ENCODE assay signal across 16 cellular contexts in genomic region chr4:6697096-6697495, GRCh38. TPM values are rescaled to one million over a fixed set of nuclear protein-coding genes. Genes with fewer than 3 reads are reported as not detected.
DNase-seq lines count a peak whose midpoint lies in the region; ATAC-seq and TF ChIP-seq lines count a peak whose summit lies in the region.
"Had no signal": no experiment of that assay in that cellular context is flagged by ENCODE, and none has a peak within 500 bp of the region (broad histone marks: within the 10 kb centered on the region; RNA-seq: fewer than 3 reads in every experiment).

No MANE protein-coding gene starts in this region.

- H3K4me3 ChIP-seq in right cardiac atrium (ENCODE audit: low read length), result no peak overlapping the region
- no peak overlapping the region for H3K4me3 ChIP-seq in stomach
- no peak overlapping the region for H3K4me3 ChIP-seq in Caco-2 (ENCODE audit: low read depth, low read length)
- H3K4me3 ChIP-seq: cardiac muscle cell, transverse colon had no signal

- H3K9me3 ChIP-seq in right cardiac atrium (ENCODE audit: control insufficient read depth, low read length) (no peaks in the 10 kb centered on the region), stomach (no peaks in the 10 kb centered on the region), Caco-2 (no peaks in the 10 kb centered on the region)
- H3K9me3 ChIP-seq: transverse colon had no signal

- peaks cover 5% of the 10 kb centered on the region for H3K36me3 Mint-ChIP-seq in activated naive CD4-positive, alpha-beta T cell treated with anti-CD3 and anti-CD28 coated beads for 36 hours (ENCODE audit: low read depth)
- H3K36me3 Mint-ChIP-seq in Caco-2 (ENCODE audit: insufficient read depth, unreplicated experiment), result peaks cover 26% of the 10 kb centered on the region

- H3K4me1 Mint-ChIP-seq in activated naive CD4-positive, alpha-beta T cell treated with anti-CD3 and anti-CD28 coated beads for 36 hours (ENCODE audit: low read depth), result peaks cover 77% of the 10 kb centered on the region
- peaks cover 42% of the 10 kb centered on the region for H3K4me1 Mint-ChIP-seq in Caco-2 (ENCODE audit: low read depth, unreplicated experiment)

- no peak for TF ChIP-seq POLR2A in stomach (IDR thresholded peaks at IDR 0.05)

- TF ChIP-seq EP300 in stomach (IDR thresholded peaks at IDR 0.05), result no peak

- POLR2A ChIA-PET in Caco-2 (lab: Charles Lee), result no interaction called here

- intact Hi-C loops in activated naive CD4-positive, alpha-beta T cell treated with anti-CD3 and anti-CD28 coated beads for 36 hours (cut with micrococcal nuclease), result loop anchor here (2.0 kb wide), 1 partner anchor 56 kb away; the partner anchor contains the start of gene MRFAP1
- intact Hi-C loops in right cardiac atrium (cut with DNase I), result no loop called here
- intact Hi-C loops in stomach (cut with DNase I; ENCODE audit: low total_unique reads), result no loop called here
- intact Hi-C loops in Caco-2 (cut with micrococcal nuclease; ENCODE audit: unreplicated experiment), result no loop called here

- H3K4me1 ChIP-seq in right cardiac atrium (ENCODE audit: control insufficient read depth, insufficient read depth, low read length) (peaks cover 12% of the 10 kb centered on the region), stomach (peaks cover 16 to 43% (median 35%) of the 10 kb centered on the region in 4 donors), Caco-2 (peaks cover 40% of the 10 kb centered on the region)

- no peak for DNase-seq in activated naive CD4-positive, alpha-beta T cell treated with anti-CD3 and anti-CD28 coated beads for 36 hours
- DNase-seq in activated naive CD4-positive, alpha-beta T cell treated with Interleukin-2 at 50 U/mL for 16 hours, result no peak
- DNase-seq in right cardiac atrium, result no peak
- no peak for DNase-seq in stomach
- DNase-seq in NCI-H1436 (lab: John Stamatoyannopoulos, UW), result no peak
- DNase-seq in retina, result no peak
- no peak for DNase-seq in Caco-2
- DNase-seq: activated T-cell treated with anti-CD3 and anti-CD28 coated beads, Interleukin-2, amount 50 U/mL, for 4 hours; DMS153; HFFc6; MM.1S; NCI-H2107; transverse colon had no signal

- BruUV-seq in Caco-2 (replicated peaks; lab: Mats Ljungman, UMichigan), result no TSS peak

- ATAC-seq in right cardiac atrium, result no peak

- WGBS in right cardiac atrium, result 96% methylated on average over 6 of the region's 6 CpGs
- 92 to 96% (median 96%) methylated on average over 6 of the region's 6 CpGs for WGBS in stomach, 5 donors

- no peaks in the 10 kb centered on the region for H3K27me3 ChIP-seq in right cardiac atrium (ENCODE audit: control insufficient read depth, insufficient read depth)
- H3K27me3 ChIP-seq in stomach, result no peaks in the 10 kb centered on the region
- H3K27me3 ChIP-seq in Caco-2 (replicated peaks; ENCODE audit: control insufficient read depth, insufficient read depth, low read length), result no peaks in the 10 kb centered on the region
- H3K27me3 ChIP-seq: cardiac muscle cell, transverse colon had no signal

- H3K27ac ChIP-seq in VCaP (peak overlapping the region; percentile 83), right cardiac atrium (ENCODE audit: low read length) (peak overlapping the region; percentile 74), stomach (peak overlapping the region; percentile 29 to 89 (median 79))
- H3K27ac ChIP-seq: cardiac muscle cell had no signal

- H3K27ac Mint-ChIP-seq in activated naive CD4-positive, alpha-beta T cell treated with anti-CD3 and anti-CD28 coated beads for 36 hours, result peak overlapping the region; percentile 96
- no peak overlapping the region for H3K27ac Mint-ChIP-seq in Caco-2 (ENCODE audit: unreplicated experiment)

- no peaks in the 10 kb centered on the region for H3K27me3 Mint-ChIP-seq in activated naive CD4-positive, alpha-beta T cell treated with anti-CD3 and anti-CD28 coated beads for 36 hours (ENCODE audit: low read depth)
- no peaks in the 10 kb centered on the region for H3K27me3 Mint-ChIP-seq in Caco-2 (ENCODE audit: insufficient read depth, unreplicated experiment)

- H3K4me3 Mint-ChIP-seq in activated naive CD4-positive, alpha-beta T cell treated with anti-CD3 and anti-CD28 coated beads for 36 hours, result no peak overlapping the region
- no peak overlapping the region for H3K4me3 Mint-ChIP-seq in Caco-2 (ENCODE audit: unreplicated experiment)

- TF ChIP-seq CTCF in VCaP (conservative IDR thresholded peaks at IDR 0.05), result no peak
- TF ChIP-seq CTCF in stomach (IDR thresholded peaks at IDR 0.05), result no peak
- TF ChIP-seq CTCF in Caco-2 (IDR thresholded peaks at IDR 0.05; ENCODE audit: insufficient read depth in 1 of 2, low read depth in 1 of 2, low read length in 1 of 2, severe bottlenecking in 1 of 2, unreplicated experiment in 1 of 2), result no peak

- H3K9me3 Mint-ChIP-seq in activated naive CD4-positive, alpha-beta T cell treated with anti-CD3 and anti-CD28 coated beads for 36 hours, result no peaks in the 10 kb centered on the region
- no peaks in the 10 kb centered on the region for H3K9me3 Mint-ChIP-seq in Caco-2 (ENCODE audit: unreplicated experiment)
- H3K9me3 Mint-ChIP-seq: activated T-cell treated with anti-CD3 and anti-CD28 coated beads, Interleukin-2, amount 50 U/mL, for 4 hours; HFFc6 had no signal

- CTCF ChIA-PET in activated naive CD4-positive, alpha-beta T cell treated with anti-CD3 and anti-CD28 coated beads for 36 hours (lab: Charles Lee), result interaction anchor here (3.7 to 4.1 kb wide), 2 partner anchors 7 to 22 kb away, joined by 12 to 25 read pairs; no protein-coding TSS in a partner anchor
- CTCF ChIA-PET in Caco-2 (lab: Charles Lee), result no interaction called here

- H3K36me3 ChIP-seq in stomach (peaks cover 0 to 20% (median 18%) of the 10 kb centered on the region in 4 donors), Caco-2 (ENCODE audit: control insufficient read depth, insufficient read depth, low read length) (no peaks in the 10 kb centered on the region)
- H3K36me3 ChIP-seq: cardiac muscle cell had no signal

RNA-seq across cellular contexts. Expression of gene S100P, which starts 3.4 kb away (rescaled TPM):
- total RNA-seq in activated naive CD4-positive, alpha-beta T cell treated with anti-CD3 and anti-CD28 coated beads for 36 hours, result 10 to 100 TPM in 1 of 2 experiments, 1 to 10 TPM in 1; 8.5 to 10.0 TPM
- total RNA-seq in right cardiac atrium, result 1 to 10 TPM in 1 of 4 donors, not detected in 3; 1.5 TPM
- 0.16 TPM for polyA plus RNA-seq in right cardiac atrium
- 100 to 1,000 TPM in 2 of 5 donors, 10 to 100 TPM in 1, 1 to 10 TPM in 1, not detected in 1; 3.1 to 237 (median 93.3) TPM for total RNA-seq in stomach
- 1,000 to 10,000 TPM in 1 of 3 donors, 100 to 1,000 TPM in 2; 142 to 2,173 (median 337) TPM for polyA plus RNA-seq in stomach
- 70.8 and 96.9 TPM in 2 replicates for total RNA-seq in Caco-2 (2022)
- total RNA-seq: cardiac muscle cell, endothelial cell of umbilical vein, HFFc6 had no signal
- polyA plus RNA-seq: cardiac muscle cell, endothelial cell of umbilical vein had no signal

RNA-seq across cellular contexts. Expression of gene MRFAP1L1, which starts 12.6 kb away (rescaled TPM):
- total RNA-seq in activated naive CD4-positive, alpha-beta T cell treated with anti-CD3 and anti-CD28 coated beads for 36 hours, result 10 to 100 TPM; 37.0 to 38.6 TPM
- total RNA-seq in right cardiac atrium (10 to 100 TPM; 51.9 to 58.6 (median 54.1) TPM), stomach (10 to 100 TPM in 4 of 5 donors, 1 to 10 TPM in 1; 2.3 to 60.7 (median 51.7) TPM), Caco-2 (2022) (46.4 and 47.5 TPM in 2 replicates)
- polyA plus RNA-seq in right cardiac atrium (73.4 TPM), stomach (10 to 100 TPM; 54.6 to 61.9 (median 57.3) TPM)

RNA-seq across cellular contexts. Expression of gene BLOC1S4, which starts 18.9 kb away (rescaled TPM):
- 10 to 100 TPM; 11.0 to 11.8 TPM for total RNA-seq in activated naive CD4-positive, alpha-beta T cell treated with anti-CD3 and anti-CD28 coated beads for 36 hours
- 1 to 10 TPM; 7.5 to 9.1 (median 8.4) TPM for total RNA-seq in right cardiac atrium
- polyA plus RNA-seq in right cardiac atrium, result 7.0 TPM
- total RNA-seq in stomach, result 10 to 100 TPM in 4 of 5 donors, 1 to 10 TPM in 1; 9.5 to 64.3 (median 31.5) TPM
- polyA plus RNA-seq in stomach, result 10 to 100 TPM in 1 of 3 donors, 1 to 10 TPM in 2; 8.4 to 13.1 (median 8.9) TPM
- total RNA-seq in Caco-2 (2022), result 16.6 and 17.2 TPM in 2 replicates

RNA-seq across cellular contexts. Expression of gene MRFAP1, which starts 56.6 kb away (rescaled TPM):
- 100 to 1,000 TPM; 150 to 151 TPM for total RNA-seq in activated naive CD4-positive, alpha-beta T cell treated with anti-CD3 and anti-CD28 coated beads for 36 hours
- total RNA-seq in right cardiac atrium, result 100 to 1,000 TPM; 250 to 276 (median 263) TPM
- 335 TPM for polyA plus RNA-seq in right cardiac atrium
- 100 to 1,000 TPM in 3 of 5 donors, 10 to 100 TPM in 2; 51.9 to 369 (median 105) TPM for total RNA-seq in stomach
- polyA plus RNA-seq in stomach, result 100 to 1,000 TPM; 234 to 315 (median 267) TPM
- 245 and 254 TPM in 2 replicates for total RNA-seq in Caco-2 (2022)
